20 cellular contexts compared by ENCODE assay signal in genomic region chr17:73510981-73511442, GRCh38.
DNase-seq lines count a peak whose midpoint lies in the region; ATAC-seq and TF ChIP-seq lines count a peak whose summit lies in the region.
"Had no signal": no experiment of that assay in that cellular context is flagged by ENCODE, and none has a peak within 500 bp of the region (broad histone marks: within the 10 kb centered on the region; RNA-seq: fewer than 3 reads in every experiment).

No MANE protein-coding gene starts in this region.

- CTCF ChIA-PET in SK-N-SH (lab: Yijun Ruan, JAX): interaction anchor here (0.9 to 2.0 kb wide), 3 partner anchors 11 to 255 kb away, joined by 4 to 5 read pairs (median 5); no protein-coding TSS in a partner anchor

- H3K79me2 ChIP-seq in SK-N-SH (ENCODE audit: insufficient read depth): no peaks in the 10 kb centered on the region

- TF ChIP-seq RAD21 in SK-N-SH (IDR thresholded peaks at IDR 0.05; ENCODE audit: low read length): no peak

- H3K9me3 ChIP-seq in SK-N-SH (no peaks in the 10 kb centered on the region), colonic mucosa (no peaks in the 10 kb centered on the region)
- H3K9me3 ChIP-seq: left ventricle myocardium inferior had no signal

- H2AFZ ChIP-seq in SK-N-SH (ENCODE audit: low read depth): no peak overlapping the region

- no peak overlapping the region for H3K4me3 ChIP-seq in SK-N-SH (ENCODE audit: low read depth in 2 of 2, low read length in 1 of 2)
- H3K4me3 ChIP-seq in colonic mucosa: no peak overlapping the region
- H3K4me3 ChIP-seq: left ventricle myocardium inferior had no signal

- H3K36me3 ChIP-seq in SK-N-SH (replicated peaks in 1 of 2; ENCODE audit: control insufficient read depth in 1 of 2, insufficient read depth in 2 of 2, low read length in 1 of 2) (no peaks in the 10 kb centered on the region), colonic mucosa (no peaks in the 10 kb centered on the region)
- H3K36me3 ChIP-seq: left ventricle myocardium inferior had no signal

- H3K27ac ChIP-seq in SK-N-SH (ENCODE audit: low read depth in 2 of 2, low read length in 1 of 2) (no peak overlapping the region), colonic mucosa (no peak overlapping the region)
- H3K27ac ChIP-seq: left ventricle myocardium inferior had no signal

- H3K9ac ChIP-seq in SK-N-SH (no peak overlapping the region), colonic mucosa (ENCODE audit: low read depth in 2 of 2, low read length in 2 of 2) (no peak overlapping the region)

- no peaks in the 10 kb centered on the region for H4K20me1 ChIP-seq in SK-N-SH (ENCODE audit: insufficient read depth)

- no peak for TF ChIP-seq EP300 in SK-N-SH (IDR thresholded peaks at IDR 0.05; ENCODE audit: borderline replicate concordance in 1 of 2, low read depth in 1 of 2, low read length in 1 of 2)

- POLR2A ChIA-PET in SK-N-SH (lab: Yijun Ruan, JAX): no interaction called here

- no peak for ATAC-seq in SK-N-SH treated with all-trans-retinoic acid at 6 μM for 48 hours
- ATAC-seq: Right ventricle myocardium inferior had no signal

- H3K9me2 ChIP-seq in SK-N-SH: no peaks in the 10 kb centered on the region; the same call in 1 of the 2 replicates

- peaks cover 0 to 29% of the 10 kb centered on the region in 2 experiments; a peak in 2 of 4 replicates for H3K4me1 ChIP-seq in SK-N-SH (ENCODE audit: control insufficient read depth in 1 of 2, insufficient read depth in 2 of 2, low read depth in 1 of 2, low read length in 1 of 2)
- H3K4me1 ChIP-seq in colonic mucosa: no peaks in the 10 kb centered on the region
- H3K4me1 ChIP-seq: left ventricle myocardium inferior had no signal

- 39% methylated on average over 18 of the region's 18 CpGs for WGBS in SK-N-SH (ENCODE audit: low lambda C conversion rate)

- intact Hi-C loops in colonic mucosa (cut with DNase I): no loop called here

- TF ChIP-seq CTCF in SK-N-SH (IDR thresholded peaks at IDR 0.05) (no peak), colonic mucosa (IDR thresholded peaks at IDR 0.05) (no peak)

- H3F3A ChIP-seq in SK-N-SH (replicated peaks; ENCODE audit: insufficient read depth): no peaks in the 10 kb centered on the region

- no peak overlapping the region for H3K4me2 ChIP-seq in SK-N-SH

- H3K27me3 ChIP-seq in SK-N-SH (ENCODE audit: insufficient read depth) (no peaks in the 10 kb centered on the region), colonic mucosa (no peaks in the 10 kb centered on the region)

- peak; percentile 48 for DNase-seq in SK-N-SH
- peak; percentile 3 for DNase-seq in RPMI7951 (ENCODE audit: low read depth)
- DNase-seq in hippocampal formation (lab: John Stamatoyannopoulos, UW): peak; percentile 46 to 85
- no peak for DNase-seq in HuH-7 (ENCODE audit: low spot score)
- no peak for DNase-seq in NOMO-1 (lab: John Stamatoyannopoulos, UW; ENCODE audit: unreplicated experiment in 2 of 2)
- DNase-seq in colonic mucosa: no peak
- no peak for DNase-seq in NCI-H1694 treated with DMSO at 0.1 percent for 48 hours (lab: John Stamatoyannopoulos, UW)
- DNase-seq: ACHN; activated CD4-positive, alpha-beta T cell treated with anti-CD3 and anti-CD28 coated beads, Interleukin-2, amount 50 U/mL, for 1 hour; activated CD8-positive, alpha-beta memory T cell treated with anti-CD3 and anti-CD28 coated beads, Interleukin-2, amount 50 U/mL, for 48 hours; activated effector memory CD4-positive, alpha-beta T cell treated with anti-CD3 and anti-CD28 coated beads, Interleukin-2, amount 50 U/mL, for 16 hours; DND-41; glutamatergic neuron; KBM-7; left ventricle myocardium inferior; NCI-H2081 treated with DMSO at 0.1 percent for 48 hours; stimulated activated CD4-positive, alpha-beta T cell treated with anti-CD3 and anti-CD28 coated beads, Interleukin-4, amount 100 ng/mL, for 4 hours; T-helper 1 cell had no signal

TF ChIP-seq in SK-N-SH, 30 proteins besides CTCF, POLR2A, EP300 and RAD21:
- TF ChIP-seq RXRA (IDR thresholded peaks at IDR 0.05; ENCODE audit: borderline replicate concordance, low read depth) (no peak), SMC3 (IDR thresholded peaks at IDR 0.05; ENCODE audit: low read depth, low read length) (no peak)

TF ChIP-seq in SK-N-SH treated with all-trans-retinoic acid at 6 μM for 48 hours, 23 proteins besides CTCF, POLR2A, EP300 and RAD21:
- no peak for TF ChIP-seq ARNTL (CRISPR knock-in tag; IDR thresholded peaks at IDR 0.05; ENCODE audit: borderline replicate concordance, low read depth)
- no peak for TF ChIP-seq ZC3H10 (CRISPR knock-in tag; IDR thresholded peaks at IDR 0.05)
- no peak for TF ChIP-seq TOX (CRISPR knock-in tag; IDR thresholded peaks at IDR 0.05; ENCODE audit: borderline replicate concordance)
- no peak for TF ChIP-seq POU6F1 (CRISPR knock-in tag; IDR thresholded peaks at IDR 0.05; ENCODE audit: borderline replicate concordance, low read depth)
- TF ChIP-seq TSHZ2 (CRISPR knock-in tag; IDR thresholded peaks at IDR 0.05): no peak
- no peak for TF ChIP-seq ZNF70 (CRISPR knock-in tag; IDR thresholded peaks at IDR 0.05)
- TF ChIP-seq ESRRG (CRISPR knock-in tag; IDR thresholded peaks at IDR 0.05): no peak
- no peak for TF ChIP-seq BACH2 (CRISPR knock-in tag; IDR thresholded peaks at IDR 0.05; ENCODE audit: borderline replicate concordance)
- TF ChIP-seq GLIS3 (CRISPR knock-in tag; IDR thresholded peaks at IDR 0.05): no peak
- no peak for TF ChIP-seq ZFP30 (CRISPR knock-in tag; IDR thresholded peaks at IDR 0.05)
- no peak for TF ChIP-seq SNAI2 (CRISPR knock-in tag; IDR thresholded peaks at IDR 0.05)
- no peak for TF ChIP-seq TCF4 (CRISPR knock-in tag; IDR thresholded peaks at IDR 0.05; ENCODE audit: borderline replicate concordance)
- TF ChIP-seq ISL1 (CRISPR knock-in tag; IDR thresholded peaks at IDR 0.05): no peak
- no peak for TF ChIP-seq CSDC2 (CRISPR knock-in tag; IDR thresholded peaks at IDR 0.05)
- TF ChIP-seq OSR1 (CRISPR knock-in tag; IDR thresholded peaks at IDR 0.05): no peak
- TF ChIP-seq ZFP3 (CRISPR knock-in tag; IDR thresholded peaks at IDR 0.05): no peak

Comparison
In these comparisons a context has a peak if more than half of its experiments do, and no peak if none do; other contexts are left out.
1. DNase-seq: peak in SK-N-SH (single experiment), RPMI7951 (single experiment) and hippocampal formation (2 of 2); none in HuH-7 (single experiment), NOMO-1 (0 of 2), colonic mucosa (single experiment) and NCI-H1694 treated with DMSO at 0.1 percent for 48 hours (single experiment).